8 cellular contexts compared by ENCODE assay signal in the genomic region with DNA sequence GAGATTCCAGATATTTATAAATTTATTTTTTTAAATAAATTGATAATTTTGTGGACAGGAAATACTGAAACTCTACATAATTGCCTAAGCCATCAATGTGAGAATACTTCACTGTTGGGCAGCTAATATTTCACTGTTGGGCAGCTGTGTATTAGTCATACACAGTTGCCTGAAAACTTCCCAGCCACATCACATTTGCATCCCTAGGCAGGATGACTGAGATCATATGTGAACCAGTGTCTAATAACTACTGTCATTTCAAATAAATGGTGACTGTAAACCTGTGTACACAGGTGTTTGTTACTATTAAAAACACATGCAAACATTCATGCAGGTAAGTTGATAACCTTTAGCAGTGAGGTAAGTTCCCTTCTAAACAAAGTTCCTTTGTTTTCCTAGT. TPM values are rescaled to one million over a fixed set of nuclear protein-coding genes. Genes with fewer than 3 reads are reported as not detected.
A peak's percentile ranks its signal among the peaks of the same experiment; 100 is the strongest.
DNase-seq lines count a peak whose midpoint lies in the region; ATAC-seq lines count a peak whose summit lies in the region.

No MANE protein-coding gene starts in this region.

- in situ Hi-C loops in Caki2 (cut with HindIII; ENCODE audit: low pct_unique_long_range_greater_than_20kb, low sequenced_read_pairs) = no loop called here

- H3K4me3 Mint-ChIP-seq in activated CD8-positive, alpha-beta memory T cell treated with anti-CD3 and anti-CD28 coated beads, Interleukin-2, amount 10 ng/mL, durations not matched to agents 7 days and 5 days = no peak overlapping the region

- intact Hi-C loops in posterior vena cava (cut with DNase I) = no loop called here

- no peaks in the 10 kb centered on the region for H3K27me3 Mint-ChIP-seq in activated CD8-positive, alpha-beta memory T cell treated with anti-CD3 and anti-CD28 coated beads, Interleukin-2, amount 10 ng/mL, durations not matched to agents 7 days and 5 days

- H3K9me3 Mint-ChIP-seq in activated CD8-positive, alpha-beta memory T cell treated with anti-CD3 and anti-CD28 coated beads, Interleukin-2, amount 10 ng/mL, durations not matched to agents 7 days and 5 days (ENCODE audit: low read depth) = no peaks in the 10 kb centered on the region

- no peak overlapping the region for H3K27ac Mint-ChIP-seq in activated CD8-positive, alpha-beta memory T cell treated with anti-CD3 and anti-CD28 coated beads, Interleukin-2, amount 10 ng/mL, durations not matched to agents 7 days and 5 days

- CTCF ChIA-PET in activated CD8-positive, alpha-beta memory T cell treated with anti-CD3 and anti-CD28 coated beads, Interleukin-2, amount 10 ng/mL, durations not matched to agents 7 days and 5 days (lab: Charles Lee) = no interaction called here

- H3K4me1 Mint-ChIP-seq in activated CD8-positive, alpha-beta memory T cell treated with anti-CD3 and anti-CD28 coated beads, Interleukin-2, amount 10 ng/mL, durations not matched to agents 7 days and 5 days = no peaks in the 10 kb centered on the region

- ATAC-seq in GM21723 (IDR thresholded peaks at IDR 0.05; ENCODE audit: unreplicated experiment) = peak; percentile 77
- ATAC-seq in activated CD8-positive, alpha-beta memory T cell treated with anti-CD3 and anti-CD28 coated beads, Interleukin-2, amount 10 ng/mL, durations not matched to agents 7 days and 5 days = no peak

- H3K36me3 Mint-ChIP-seq in activated CD8-positive, alpha-beta memory T cell treated with anti-CD3 and anti-CD28 coated beads, Interleukin-2, amount 10 ng/mL, durations not matched to agents 7 days and 5 days = peaks cover 7% of the 10 kb centered on the region

- DNase-seq in Caki2 (ENCODE audit: low read depth) (peak; percentile 8), HPDE6-E6E7 (ENCODE audit: extremely low spot score) (peak; percentile 27), epidermal melanocyte (ENCODE audit: insufficient read length, low spot score) (peak; percentile 20), OCI-M2 (lab: John Stamatoyannopoulos, UW; ENCODE audit: unreplicated experiment) (no peak), T-helper 9 cell (no peak), posterior vena cava (ENCODE audit: low spot score) (no peak)
- DNase-seq in activated CD8-positive, alpha-beta memory T cell treated with anti-CD3 and anti-CD28 coated beads, Interleukin-2, amount 10 ng/mL, durations not matched to agents 7 days and 5 days = no peak

RNA-seq across cellular contexts. Expression of a gene that starts 43.9 kb away (rescaled TPM):
- total RNA-seq in Caki2 (2014; rRNA removed; shearing (Covaris generic); ENCODE audit: low replicate concordance) = 21.3 and 21.9 TPM in 2 replicates
- total RNA-seq in posterior vena cava = 10 to 100 TPM; 26.3 to 29.2 TPM
- 1 to 10 TPM; 5.9 to 7.6 TPM for total RNA-seq in activated CD8-positive, alpha-beta memory T cell treated with anti-CD3 and anti-CD28 coated beads, Interleukin-2, amount 10 ng/mL, durations not matched to agents 7 days and 5 days

RNA-seq across cellular contexts. Expression of a gene that starts 44.1 kb away (rescaled TPM):
- 3.2 and 5.4 TPM in 2 replicates for total RNA-seq in Caki2 (2014; rRNA removed; shearing (Covaris generic); ENCODE audit: low replicate concordance)
- total RNA-seq in posterior vena cava = 10 to 100 TPM; 12.7 to 16.4 TPM
- total RNA-seq in activated CD8-positive, alpha-beta memory T cell treated with anti-CD3 and anti-CD28 coated beads, Interleukin-2, amount 10 ng/mL, durations not matched to agents 7 days and 5 days = 10 to 100 TPM; 13.3 to 16.1 TPM

Comparison
In these comparisons a context has a peak if more than half of its experiments do, and no peak if none do; other contexts are left out.
1. DNase-seq: peak in Caki2 (single experiment), HPDE6-E6E7 (single experiment) and epidermal melanocyte (single experiment); none in OCI-M2 (single experiment), T-helper 9 cell (single experiment), posterior vena cava (single experiment) and activated CD8-positive, alpha-beta memory T cell treated with anti-CD3 and anti-CD28 coated beads, Interleukin-2, amount 10 ng/mL, durations not matched to agents 7 days and 5 days (single experiment).